In the genomic region with DNA sequence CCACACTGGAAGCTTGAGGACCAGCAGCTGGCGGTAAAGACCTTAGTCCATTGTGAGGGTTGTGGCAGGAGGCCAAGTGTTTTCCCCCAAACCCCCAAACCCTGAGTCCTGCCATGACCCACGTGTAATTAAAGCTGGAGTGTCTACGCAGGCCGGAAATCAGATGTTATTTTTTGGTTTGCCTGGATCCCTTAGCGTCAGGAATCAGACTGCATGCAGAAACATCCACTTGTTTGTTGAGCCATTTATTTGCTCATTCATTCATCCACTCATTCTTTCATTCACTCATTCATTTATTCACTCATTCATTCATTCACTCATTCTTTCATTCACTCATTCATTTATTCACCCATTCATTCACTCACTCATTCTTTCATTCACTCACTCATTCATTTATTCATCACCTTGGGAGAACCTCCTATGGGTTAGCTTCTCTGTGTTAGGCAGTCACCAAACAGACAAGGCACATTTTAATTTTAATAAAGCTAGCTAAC, we compare ENCODE assay signal across 8 cellular contexts.
A peak's percentile ranks its signal among the peaks of the same experiment; 100 is the strongest.
DNase-seq lines count a peak whose midpoint lies in the region; ATAC-seq lines count a peak whose summit lies in the region.

No MANE protein-coding gene starts in this region.

- peaks cover 4% of the 10 kb centered on the region for H3K9me3 Mint-ChIP-seq in activated CD4-positive, alpha-beta memory T cell treated with anti-CD3 and anti-CD28 coated beads for 36 hours
- H3K9me3 Mint-ChIP-seq in naive thymus-derived CD8-positive, alpha-beta T cell, result peaks cover 0 to 8% (median 0%) of the 10 kb centered on the region in 9 donors

- POLR2A ChIA-PET in activated CD4-positive, alpha-beta memory T cell treated with anti-CD3 and anti-CD28 coated beads for 36 hours (lab: Charles Lee), result interaction anchor here (0.7 to 6.7 kb wide), 10 partner anchors 9 to 314 kb away, joined by 3 to 68 read pairs (median 4); a partner anchor contains a TSS
- POLR2A ChIA-PET in naive thymus-derived CD8-positive, alpha-beta T cell (lab: Charles Lee), result no interaction called here

- H3K27me3 Mint-ChIP-seq in activated CD4-positive, alpha-beta memory T cell treated with anti-CD3 and anti-CD28 coated beads for 36 hours, result no peaks in the 10 kb centered on the region
- H3K27me3 Mint-ChIP-seq in naive thymus-derived CD8-positive, alpha-beta T cell, result peaks cover 19 to 40% (median 30%) of the 10 kb centered on the region in 5 donors

- H3K4me1 Mint-ChIP-seq in activated CD4-positive, alpha-beta memory T cell treated with anti-CD3 and anti-CD28 coated beads for 36 hours (ENCODE audit: low read depth), result peaks cover 55% of the 10 kb centered on the region
- H3K4me1 Mint-ChIP-seq in naive thymus-derived CD8-positive, alpha-beta T cell, result peaks cover 11 to 40% (median 19%) of the 10 kb centered on the region in 4 donors

- DNase-seq in DMS53 (lab: John Stamatoyannopoulos, UW) (peak; percentile 89), RPMI8226 (no peak), NCI-H524 (lab: John Stamatoyannopoulos, UW) (no peak), HuH-7 (ENCODE audit: low spot score) (no peak)
- no peak for DNase-seq in activated CD4-positive, alpha-beta memory T cell treated with anti-CD3 and anti-CD28 coated beads for 36 hours
- no peak for DNase-seq in naive thymus-derived CD8-positive, alpha-beta T cell

- intact Hi-C loops in activated CD4-positive, alpha-beta memory T cell treated with anti-CD3 and anti-CD28 coated beads for 36 hours (cut with micrococcal nuclease), result loop anchor here (1.0 to 10.0 kb wide), 4 partner anchors 9 to 557 kb away; a partner anchor contains a TSS

- H3K27ac Mint-ChIP-seq in activated CD4-positive, alpha-beta memory T cell treated with anti-CD3 and anti-CD28 coated beads for 36 hours, result peak overlapping the region; percentile 73
- H3K27ac Mint-ChIP-seq in naive thymus-derived CD8-positive, alpha-beta T cell, result peak overlapping the region in 5 of 10 donors; percentile 2 to 55 (median 15)

- H3K36me3 Mint-ChIP-seq in activated CD4-positive, alpha-beta memory T cell treated with anti-CD3 and anti-CD28 coated beads for 36 hours, result peaks cover 3% of the 10 kb centered on the region
- peaks cover 0 to 5% (median 0%) of the 10 kb centered on the region in 3 donors for H3K36me3 Mint-ChIP-seq in naive thymus-derived CD8-positive, alpha-beta T cell

- ATAC-seq in GM21390 (IDR thresholded peaks at IDR 0.05; ENCODE audit: unreplicated experiment) (peak; percentile 8), HG02885 (IDR thresholded peaks at IDR 0.05; ENCODE audit: poor library complexity, unreplicated experiment) (no peak)
- no peak for ATAC-seq in naive thymus-derived CD8-positive, alpha-beta T cell

- H3K4me3 Mint-ChIP-seq in activated CD4-positive, alpha-beta memory T cell treated with anti-CD3 and anti-CD28 coated beads for 36 hours, result peak overlapping the region; percentile 55
- H3K4me3 Mint-ChIP-seq in naive thymus-derived CD8-positive, alpha-beta T cell, result peak overlapping the region in 8 of 10 donors; percentile 12 to 78 (median 54)

- CTCF ChIA-PET in activated CD4-positive, alpha-beta memory T cell treated with anti-CD3 and anti-CD28 coated beads for 36 hours (lab: Charles Lee), result interaction anchor here (0.6 to 3.0 kb wide), 8 partner anchors 16 to 707 kb away, joined by 3 to 12 read pairs (median 4); no protein-coding TSS in a partner anchor
